ENCODE assay signal across 31 cellular contexts in the genomic region with DNA sequence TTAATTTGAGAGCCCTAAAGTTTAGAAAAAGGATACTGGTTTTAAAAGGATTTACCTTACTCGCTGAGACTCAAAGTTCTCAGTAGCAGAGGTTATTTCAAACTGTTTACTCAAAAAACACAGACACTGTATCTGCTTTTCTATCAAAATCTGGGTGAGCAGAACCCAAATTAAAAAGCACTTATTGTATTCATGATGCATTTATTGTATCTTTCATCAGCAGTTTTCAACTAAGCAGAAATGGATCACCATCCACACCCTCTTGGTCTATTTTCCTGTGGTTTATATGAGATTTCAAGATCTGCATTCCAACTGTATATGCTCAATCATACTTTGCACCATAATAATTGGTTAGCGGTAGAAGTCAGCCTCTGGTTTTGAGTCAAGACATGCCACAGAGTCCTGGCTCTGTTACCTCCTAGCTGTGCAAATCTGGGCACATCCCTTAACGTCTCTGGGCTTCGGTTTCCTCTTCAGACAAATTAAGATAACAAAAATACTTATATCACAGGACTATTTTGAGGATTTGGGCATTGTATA.
"Had no signal": no experiment of that assay in that cellular context is flagged by ENCODE, and none has a peak within 500 bp of the region (broad histone marks: within the 10 kb centered on the region; RNA-seq: fewer than 3 reads in every experiment).

No MANE protein-coding gene starts in this region.

- H2AFZ ChIP-seq: hepatocyte, parathyroid adenoma had no signal

- H3K9ac ChIP-seq: parathyroid adenoma had no signal

- H3K79me2 ChIP-seq: hepatocyte, parathyroid adenoma had no signal

- H3K4me3 Mint-ChIP-seq: activated CD4-positive, alpha-beta memory T cell treated with anti-CD3 and anti-CD28 coated beads for 36 hours; activated CD4-positive, alpha-beta T cell treated with anti-CD3 and anti-CD28 coated beads, Interleukin-2, amount 10 ng/mL, durations not matched to agents 24 days and 14 days; activated naive CD4-positive, alpha-beta T cell treated with anti-CD3 and anti-CD28 coated beads for 36 hours; activated naive CD8-positive, alpha-beta T cell treated with anti-CD3 and anti-CD28 coated beads for 36 hours; activated T-helper 1 cell treated with anti-CD3 and anti-CD28 coated beads, Interleukin-12 subunit alpha, Interleukin-12 subunit beta, Interleukin-2, Interleukin-4 antibody, amounts not matched to agents 30 ng/mL and 10 ng/mL and 1 ng/mL, durations not matched to agents 14 hours and 24 hours and 36 hours; memory B cell; naive thymus-derived CD4-positive, alpha-beta T cell; neural crest cell; stimulated activated naive B cell treated with anti-CD40 and anti-IgM and Interleukin-4, amounts not matched to agents 10 μg/mL and 1 μg/mL and 100 μg/mL, for 72 hours had no signal

- H3K9me3 Mint-ChIP-seq: activated CD4-positive, alpha-beta memory T cell treated with anti-CD3 and anti-CD28 coated beads for 36 hours; activated CD4-positive, alpha-beta T cell treated with anti-CD3 and anti-CD28 coated beads, Interleukin-2, amount 10 ng/mL, durations not matched to agents 24 days and 14 days; activated naive CD4-positive, alpha-beta T cell treated with anti-CD3 and anti-CD28 coated beads for 36 hours; activated naive CD8-positive, alpha-beta T cell treated with anti-CD3 and anti-CD28 coated beads for 36 hours; activated T-helper 1 cell treated with anti-CD3 and anti-CD28 coated beads, Interleukin-12 subunit alpha, Interleukin-12 subunit beta, Interleukin-2, Interleukin-4 antibody, amounts not matched to agents 30 ng/mL and 10 ng/mL and 1 ng/mL, durations not matched to agents 14 hours and 24 hours and 36 hours; memory B cell; stimulated activated naive B cell treated with anti-CD40 and anti-IgM and Interleukin-4, amounts not matched to agents 10 μg/mL and 1 μg/mL and 100 μg/mL, for 72 hours had no signal

- H3K27ac Mint-ChIP-seq: activated CD4-positive, alpha-beta memory T cell treated with anti-CD3 and anti-CD28 coated beads for 36 hours; activated CD4-positive, alpha-beta T cell treated with anti-CD3 and anti-CD28 coated beads, Interleukin-2, amount 10 ng/mL, durations not matched to agents 24 days and 14 days; activated naive CD4-positive, alpha-beta T cell treated with anti-CD3 and anti-CD28 coated beads for 36 hours; activated naive CD8-positive, alpha-beta T cell treated with anti-CD3 and anti-CD28 coated beads for 36 hours; activated T-helper 1 cell treated with anti-CD3 and anti-CD28 coated beads, Interleukin-12 subunit alpha, Interleukin-12 subunit beta, Interleukin-2, Interleukin-4 antibody, amounts not matched to agents 30 ng/mL and 10 ng/mL and 1 ng/mL, durations not matched to agents 14 hours and 24 hours and 36 hours; memory B cell; naive thymus-derived CD4-positive, alpha-beta T cell; stimulated activated naive B cell treated with anti-CD40 and anti-IgM and Interleukin-4, amounts not matched to agents 10 μg/mL and 1 μg/mL and 100 μg/mL, for 72 hours had no signal

- H3K4me1 ChIP-seq: adrenal gland, esophagus muscularis mucosa, parathyroid adenoma, psoas muscle, stomach, thyroid gland, upper lobe of right lung had no signal

- H3K27me3 ChIP-seq: ascending aorta, thyroid gland had no signal

- H3K4me3 ChIP-seq: adrenal gland, ascending aorta, esophagus muscularis mucosa, hepatocyte, psoas muscle, stomach, thyroid gland, upper lobe of right lung had no signal

- H3K4me1 Mint-ChIP-seq: activated CD4-positive, alpha-beta T cell treated with anti-CD3 and anti-CD28 coated beads, Interleukin-2, amount 10 ng/mL, durations not matched to agents 24 days and 14 days; activated naive CD8-positive, alpha-beta T cell treated with anti-CD3 and anti-CD28 coated beads for 36 hours; memory B cell; neural crest cell; stimulated activated naive B cell treated with anti-CD40 and anti-IgM and Interleukin-4, amounts not matched to agents 10 μg/mL and 1 μg/mL and 100 μg/mL, for 72 hours had no signal

- H3K9me3 ChIP-seq: adrenal gland, ascending aorta, esophagus muscularis mucosa, psoas muscle, stomach, thyroid gland, upper lobe of right lung had no signal

- FAIRE-seq: endothelial cell of umbilical vein, frontal cortex, kidney had no signal

- DNase-seq: activated CD4-positive, alpha-beta memory T cell treated with anti-CD3 and anti-CD28 coated beads for 36 hours; activated CD4-positive, alpha-beta T cell treated with anti-CD3 and anti-CD28 coated beads, Interleukin-2, amount 10 ng/mL, durations not matched to agents 24 days and 14 days; activated CD4-positive, CD25-positive, alpha-beta regulatory T cell treated with anti-CD3 and anti-CD28 coated beads, Interleukin-2, amount 50 U/mL, for 72 hours; activated CD8-positive, alpha-beta memory T cell treated with anti-CD3 and anti-CD28 coated beads, Interleukin-2, amount 50 U/mL, for 4 hours; activated effector memory CD4-positive, alpha-beta T cell treated with anti-CD3 and anti-CD28 coated beads, Interleukin-2, amount 50 U/mL, for 16 hours; activated naive CD4-positive, alpha-beta T cell treated with anti-CD3 and anti-CD28 coated beads for 36 hours; activated naive CD8-positive, alpha-beta T cell treated with anti-CD3 and anti-CD28 coated beads for 36 hours; activated T-cell treated with anti-CD3 and anti-CD28 coated beads, Interleukin-2, amount 50 U/mL, for 1 hour; adrenal gland; central memory CD4-positive, alpha-beta T cell; kidney; midbrain; naive thymus-derived CD4-positive, alpha-beta T cell; nucleus accumbens; psoas muscle; stimulated activated CD4-positive, alpha-beta T cell treated with anti-CD3 and anti-CD28 coated beads, Interleukin-15, amount 100 ng/mL, for 24 hours; stimulated activated CD4-positive, alpha-beta T cell treated with anti-CD3 and anti-CD28 coated beads, Interleukin-2, amount 100 ng/mL, for 24 hours; stimulated activated naive B cell treated with anti-CD40 and anti-IgM and Interleukin-4, amounts not matched to agents 10 μg/mL and 1 μg/mL and 100 μg/mL, for 72 hours; stomach; T-helper 2 cell; thyroid gland; upper lobe of right lung had no signal

- H3K27ac ChIP-seq: adrenal gland, ascending aorta, esophagus muscularis mucosa, hepatocyte, parathyroid adenoma, psoas muscle, stomach, thyroid gland, upper lobe of right lung had no signal

- ATAC-seq: naive thymus-derived CD4-positive, alpha-beta T cell; psoas muscle; stimulated activated naive B cell treated with anti-CD40 and anti-IgM and Interleukin-4, amounts not matched to agents 10 μg/mL and 1 μg/mL and 100 μg/mL, for 72 hours; upper lobe of right lung had no signal

- H3K36me3 ChIP-seq: adrenal gland, ascending aorta, esophagus muscularis mucosa, stomach, thyroid gland, upper lobe of right lung had no signal

- H3K36me3 Mint-ChIP-seq: activated CD4-positive, alpha-beta memory T cell treated with anti-CD3 and anti-CD28 coated beads for 36 hours; activated naive CD8-positive, alpha-beta T cell treated with anti-CD3 and anti-CD28 coated beads for 36 hours; memory B cell; naive thymus-derived CD4-positive, alpha-beta T cell; stimulated activated naive B cell treated with anti-CD40 and anti-IgM and Interleukin-4, amounts not matched to agents 10 μg/mL and 1 μg/mL and 100 μg/mL, for 72 hours had no signal

- H3K4me2 ChIP-seq: hepatocyte had no signal
